14 cellular contexts compared by ENCODE assay signal in the genomic region with DNA sequence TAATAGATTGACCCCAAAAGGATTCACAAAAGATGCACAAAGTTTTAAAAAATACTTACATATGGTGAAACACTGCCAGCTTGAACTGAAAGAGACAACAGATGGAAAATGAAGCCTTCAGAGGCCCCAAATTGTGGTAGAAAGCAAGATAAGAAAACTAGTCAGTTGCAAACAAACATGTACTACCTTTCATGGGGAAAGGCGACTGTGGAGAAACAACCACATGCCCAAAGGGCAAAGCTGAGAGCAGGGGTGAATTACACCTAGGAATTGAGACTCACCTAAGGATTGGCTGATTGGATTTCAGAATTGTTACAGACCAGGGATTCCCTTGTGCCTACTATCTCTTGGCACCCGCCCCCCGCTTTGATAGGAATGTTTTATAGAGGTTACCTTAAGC. TPM values are rescaled to one million over a fixed set of nuclear protein-coding genes. Genes with fewer than 3 reads are reported as not detected.
DNase-seq lines count a peak whose midpoint lies in the region; ATAC-seq and TF ChIP-seq lines count a peak whose summit lies in the region.
"Had no signal": no experiment of that assay in that cellular context is flagged by ENCODE, and none has a peak within 500 bp of the region (broad histone marks: within the 10 kb centered on the region; RNA-seq: fewer than 3 reads in every experiment).

No MANE protein-coding gene starts in this region.

- H3K27me3 ChIP-seq in CD4-positive, alpha-beta memory T cell (ENCODE audit: insufficient read depth, low read length): no peaks in the 10 kb centered on the region

- no peaks in the 10 kb centered on the region for H3K27me3 Mint-ChIP-seq in CD4-positive, alpha-beta memory T cell
- H3K27me3 Mint-ChIP-seq in activated T-helper 2 cell treated with anti-CD3 and anti-CD28 coated beads, Interferon-gamma antibody, Interleukin-2, Interleukin-4, amounts not matched to agents 10 μg/mL and 5 μg/mL and 100 μg/mL, durations not matched to agents 14 hours and 24 hours and 36 hours (ENCODE audit: low read depth): no peaks in the 10 kb centered on the region
- no peaks in the 10 kb centered on the region for H3K27me3 Mint-ChIP-seq in natural killer cell (ENCODE audit: low read depth in 2 of 2)

- no peaks in the 10 kb centered on the region for H3K9me3 ChIP-seq in CD4-positive, alpha-beta memory T cell (ENCODE audit: control insufficient read depth in 1 of 2, low read length in 2 of 2)
- H3K9me3 ChIP-seq: Caco-2 had no signal

- H3K36me3 ChIP-seq in CD4-positive, alpha-beta memory T cell (ENCODE audit: insufficient read depth, low read length): no peaks in the 10 kb centered on the region

- peak overlapping the region in 6 of 8 donors; percentile 1 to 88 (median 66) for H3K4me3 Mint-ChIP-seq in CD4-positive, alpha-beta memory T cell
- peak overlapping the region; percentile 85 for H3K4me3 Mint-ChIP-seq in activated T-helper 2 cell treated with anti-CD3 and anti-CD28 coated beads, Interferon-gamma antibody, Interleukin-2, Interleukin-4, amounts not matched to agents 10 μg/mL and 5 μg/mL and 100 μg/mL, durations not matched to agents 14 hours and 24 hours and 36 hours (ENCODE audit: low read depth)
- H3K4me3 Mint-ChIP-seq in natural killer cell: no peak overlapping the region

- POLR2A ChIA-PET in CD4-positive, alpha-beta memory T cell (lab: Charles Lee; ENCODE audit: partially characterized antibody): interaction anchor here (0.8 to 1.2 kb wide), 3 partner anchors 9 to 18 kb away, joined by 3 to 6 read pairs (median 4); no protein-coding TSS in a partner anchor

- H3K9me3 Mint-ChIP-seq in CD4-positive, alpha-beta memory T cell: no peaks in the 10 kb centered on the region
- no peaks in the 10 kb centered on the region for H3K9me3 Mint-ChIP-seq in activated T-helper 2 cell treated with anti-CD3 and anti-CD28 coated beads, Interferon-gamma antibody, Interleukin-2, Interleukin-4, amounts not matched to agents 10 μg/mL and 5 μg/mL and 100 μg/mL, durations not matched to agents 14 hours and 24 hours and 36 hours
- H3K9me3 Mint-ChIP-seq in natural killer cell: no peaks in the 10 kb centered on the region

- H3K4me1 ChIP-seq in CD4-positive, alpha-beta memory T cell (ENCODE audit: insufficient read depth, low read length): peaks cover 98% of the 10 kb centered on the region

- TF ChIP-seq POLR2A in lower leg skin (IDR thresholded peaks at IDR 0.05): no peak

- WGBS in lower leg skin, 2 donors: 78 to 86% methylated on average over 3 of the region's 3 CpGs

- intact Hi-C loops in CD4-positive, alpha-beta memory T cell (cut with micrococcal nuclease): loop anchor here (2.0 kb wide), 1 partner anchor 13 kb away; the partner anchor contains the start of gene EPC1
- intact Hi-C loops in activated T-helper 2 cell treated with anti-CD3 and anti-CD28 coated beads, Interferon-gamma antibody, Interleukin-2, Interleukin-4, amounts not matched to agents 10 μg/mL and 5 μg/mL and 100 μg/mL, durations not matched to agents 14 hours and 24 hours and 36 hours (cut with micrococcal nuclease): loop anchor here (2.0 to 10.0 kb wide), 3 partner anchors 31 to 1899 kb away; partner anchors contain the start of gene MAP3K8
- intact Hi-C loops in natural killer cell (cut with micrococcal nuclease) (loop anchor here (2.0 kb wide), 2 partner anchors 13 to 15 kb away; partner anchors contain the start of gene EPC1), lower leg skin (cut with DNase I; ENCODE audit: low total_unique reads) (loop anchor here (10.0 kb wide), 1 partner anchor 49 kb away; no protein-coding TSS in a partner anchor)

- no peak for DNase-seq in CD4-positive, alpha-beta memory T cell
- no peak for DNase-seq in activated T-helper 2 cell treated with anti-CD3 and anti-CD28 coated beads, Interferon-gamma antibody, Interleukin-2, Interleukin-4, amounts not matched to agents 10 μg/mL and 5 μg/mL and 100 μg/mL, durations not matched to agents 14 hours and 24 hours and 36 hours (ENCODE audit: low spot score)
- no peak for DNase-seq in natural killer cell
- no peak for DNase-seq in NCI-H1436 (lab: John Stamatoyannopoulos, UW)
- DNase-seq in lower leg skin (ENCODE audit: low spot score in 2 of 2): no peak
- DNase-seq in omental fat pad (ENCODE audit: low spot score): no peak
- DNase-seq: Caco-2; GOT3; kidney glomerular epithelial cell; NCI-H1048; retina; SHP77 treated with DMSO at 0.1 percent for 48 hours; stimulated activated CD4-positive, alpha-beta T cell treated with anti-CD3 and anti-CD28 coated beads, Interleukin-1b, Interleukin-23, amount 100 ng/mL, for 48 hours had no signal

- CTCF ChIA-PET in CD4-positive, alpha-beta memory T cell (lab: Charles Lee; ENCODE audit: partially characterized antibody): interaction anchor here (0.9 kb wide), 1 partner anchor 10 kb away, joined by 3 read pairs; no protein-coding TSS in a partner anchor

- TF ChIP-seq CTCF in natural killer cell (IDR thresholded peaks at IDR 0.05) (no peak), lower leg skin (IDR thresholded peaks at IDR 0.05) (no peak), omental fat pad (IDR thresholded peaks at IDR 0.05) (no peak)

- H3K4me1 Mint-ChIP-seq in CD4-positive, alpha-beta memory T cell: peaks cover 80 to 97% (median 90%) of the 10 kb centered on the region in 4 donors
- H3K4me1 Mint-ChIP-seq in activated T-helper 2 cell treated with anti-CD3 and anti-CD28 coated beads, Interferon-gamma antibody, Interleukin-2, Interleukin-4, amounts not matched to agents 10 μg/mL and 5 μg/mL and 100 μg/mL, durations not matched to agents 14 hours and 24 hours and 36 hours (ENCODE audit: low read depth): peaks cover 77% of the 10 kb centered on the region
- H3K4me1 Mint-ChIP-seq in natural killer cell: peaks cover 84 to 95% of the 10 kb centered on the region in 2 donors

- H3K36me3 Mint-ChIP-seq in CD4-positive, alpha-beta memory T cell: peaks cover 11 to 44% of the 10 kb centered on the region in 2 donors
- peaks cover 60% of the 10 kb centered on the region for H3K36me3 Mint-ChIP-seq in activated T-helper 2 cell treated with anti-CD3 and anti-CD28 coated beads, Interferon-gamma antibody, Interleukin-2, Interleukin-4, amounts not matched to agents 10 μg/mL and 5 μg/mL and 100 μg/mL, durations not matched to agents 14 hours and 24 hours and 36 hours (ENCODE audit: low read depth)
- no peaks in the 10 kb centered on the region for H3K36me3 Mint-ChIP-seq in natural killer cell

- ATAC-seq in GM21723 (IDR thresholded peaks at IDR 0.05; ENCODE audit: unreplicated experiment) (peak; percentile 28), natural killer cell (no peak), omental fat pad (ENCODE audit: low FRiP score) (no peak)

- no peak overlapping the region for H3K4me3 ChIP-seq in CD4-positive, alpha-beta memory T cell (ENCODE audit: low read length in 2 of 2)
- H3K4me3 ChIP-seq in lower leg skin (ENCODE audit: low read depth, poor library complexity, severe bottlenecking): no peak overlapping the region

- peak overlapping the region; percentile 46 for H3K27ac ChIP-seq in CD4-positive, alpha-beta memory T cell (ENCODE audit: low read depth, low read length)

- peak overlapping the region; percentile 67 to 94 (median 93) for H3K27ac Mint-ChIP-seq in CD4-positive, alpha-beta memory T cell
- peak overlapping the region; percentile 95 for H3K27ac Mint-ChIP-seq in activated T-helper 2 cell treated with anti-CD3 and anti-CD28 coated beads, Interferon-gamma antibody, Interleukin-2, Interleukin-4, amounts not matched to agents 10 μg/mL and 5 μg/mL and 100 μg/mL, durations not matched to agents 14 hours and 24 hours and 36 hours
- peak overlapping the region; percentile 67 to 93 for H3K27ac Mint-ChIP-seq in natural killer cell

RNA-seq across cellular contexts. Expression of gene EPC1, which starts 13.1 kb away (rescaled TPM):
- 100 to 1,000 TPM; 105 to 112 TPM for total RNA-seq in CD4-positive, alpha-beta memory T cell
- polyA plus RNA-seq in CD4-positive, alpha-beta memory T cell: 10 to 100 TPM; 46.0 to 57.0 TPM
- total RNA-seq in activated T-helper 2 cell treated with anti-CD3 and anti-CD28 coated beads, Interferon-gamma antibody, Interleukin-2, Interleukin-4, amounts not matched to agents 10 μg/mL and 5 μg/mL and 100 μg/mL, durations not matched to agents 14 hours and 24 hours and 36 hours: 35.3 and 35.4 TPM in 2 replicates
- total RNA-seq in natural killer cell (100 to 1,000 TPM; 155 to 178 (median 161) TPM), lower leg skin (10 to 100 TPM; 33.9 to 42.3 (median 36.8) TPM), omental fat pad (10 to 100 TPM; 30.5 to 68.7 (median 34.5) TPM)
